ENCODE assay signal across 20 cellular contexts in the genomic region with DNA sequence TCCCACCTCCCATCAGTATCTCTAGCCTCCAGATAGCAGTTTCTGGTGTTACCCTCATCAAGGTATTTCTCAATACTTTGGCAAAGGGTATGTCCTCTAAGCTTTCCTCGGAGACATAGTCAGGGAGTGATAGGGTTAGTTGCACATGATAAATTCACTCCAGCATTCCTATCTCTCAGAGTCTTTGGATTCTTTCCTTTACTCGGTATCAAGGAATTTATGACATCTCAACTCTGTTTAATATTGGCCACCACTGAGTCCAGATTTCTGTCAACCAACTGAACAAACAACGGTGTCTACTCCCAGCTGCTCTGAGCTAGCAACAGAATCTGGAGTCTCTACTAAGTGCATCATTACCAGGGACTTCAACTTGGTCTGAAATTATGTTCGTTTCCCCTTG.
DNase-seq lines count a peak whose midpoint lies in the region; ATAC-seq and TF ChIP-seq lines count a peak whose summit lies in the region.
"Had no signal": no experiment of that assay in that cellular context is flagged by ENCODE, and none has a peak within 500 bp of the region (broad histone marks: within the 10 kb centered on the region; RNA-seq: fewer than 3 reads in every experiment).

No MANE protein-coding gene starts in this region.

- H3K18ac ChIP-seq in neuronal stem cell (ENCODE audit: low read length) = no peak overlapping the region

- no peak overlapping the region for H3K9ac ChIP-seq in neuronal stem cell (ENCODE audit: low read depth, low read length, poor library complexity)
- H3K9ac ChIP-seq: parathyroid adenoma had no signal

- H3K23ac ChIP-seq in neuronal stem cell (ENCODE audit: low read depth, low read length, poor library complexity) = no peak overlapping the region

- no peak overlapping the region for H2BK5ac ChIP-seq in neuronal stem cell (ENCODE audit: low read length)

- no peak overlapping the region for H2BK120ac ChIP-seq in neuronal stem cell (ENCODE audit: low read depth, low read length)

- no peak overlapping the region for H2AFZ ChIP-seq in neuronal stem cell (ENCODE audit: low read length)
- H2AFZ ChIP-seq: parathyroid adenoma had no signal

- H4K91ac ChIP-seq in neuronal stem cell (ENCODE audit: low read depth, low read length, poor library complexity) = no peak overlapping the region

- TF ChIP-seq CTCF in AG10803 (conservative IDR thresholded peaks at IDR 0.05; ENCODE audit: low read length) = no peak
- no peak for TF ChIP-seq CTCF in choroid plexus epithelial cell (conservative IDR thresholded peaks at IDR 0.05; ENCODE audit: low read depth, low read length)
- TF ChIP-seq CTCF in omental fat pad (IDR thresholded peaks at IDR 0.05) = no peak
- TF ChIP-seq CTCF in WERI-Rb-1 (IDR thresholded peaks at IDR 0.05; ENCODE audit: low read depth, low read length) = no peak

- peak; percentile 32 for DNase-seq in AG10803 (ENCODE audit: low read depth)
- DNase-seq in choroid plexus epithelial cell (ENCODE audit: low read depth) = peak; percentile 37
- DNase-seq in left ventricle myocardium superior = no peak
- no peak for DNase-seq in omental fat pad (ENCODE audit: low spot score)
- no peak for DNase-seq in neuronal stem cell (ENCODE audit: low spot score)
- DNase-seq in stimulated activated CD4-positive, alpha-beta T cell treated with anti-CD3 and anti-CD28 coated beads, Interleukin-2, amount 100 ng/mL, for 24 hours = no peak
- no peak for DNase-seq in activated T-cell treated with anti-CD3 and anti-CD28 coated beads, Interleukin-2, amount 50 U/mL, for 48 hours
- DNase-seq in WERI-Rb-1 = no peak
- DNase-seq: activated CD4-positive, alpha-beta T cell treated with anti-CD3 and anti-CD28 coated beads for 4 hours; activated CD8-positive, alpha-beta memory T cell treated with anti-CD3 and anti-CD28 coated beads, Interleukin-2, amount 50 U/mL, for 4 hours; activated naive CD4-positive, alpha-beta T cell treated with anti-CD3 and anti-CD28 coated beads for 36 hours; brain microvascular endothelial cell; CD4-positive, CD25-positive, alpha-beta regulatory T cell; DMS153; head of caudate nucleus; NCI-H1048; Peyer's patch; spleen had no signal

- H2BK15ac ChIP-seq in neuronal stem cell (ENCODE audit: low read length) = no peak overlapping the region

- H3K27me3 ChIP-seq in neuronal stem cell (ENCODE audit: control insufficient read depth in 3 of 3, insufficient read depth in 3 of 3, low read depth in 1 of 3, low read length in 3 of 3) (no peaks in the 10 kb centered on the region), WERI-Rb-1 (ENCODE audit: insufficient read depth, low read depth, severe bottlenecking) (no peaks in the 10 kb centered on the region)
- H3K27me3 ChIP-seq: brain microvascular endothelial cell, Peyer's patch, spleen had no signal

- H3K79me1 ChIP-seq in neuronal stem cell (ENCODE audit: low read depth, low read length) = no peaks in the 10 kb centered on the region

- H3K4ac ChIP-seq in neuronal stem cell (ENCODE audit: low read length) = no peak overlapping the region

- H3K9me3 ChIP-seq in neuronal stem cell (replicated peaks in 1 of 2; ENCODE audit: control insufficient read depth in 2 of 2, insufficient read depth in 1 of 2, low read depth in 1 of 2, low read length in 2 of 2) (no peaks in the 10 kb centered on the region), WERI-Rb-1 (ENCODE audit: severe bottlenecking) (no peaks in the 10 kb centered on the region)
- H3K9me3 ChIP-seq: mucosa of descending colon, Peyer's patch, spleen had no signal

- ATAC-seq in left ventricle myocardium superior (peak; percentile 93), omental fat pad (ENCODE audit: low FRiP score) (peak; percentile 77)
- ATAC-seq: mucosa of descending colon had no signal

- H3K14ac ChIP-seq in neuronal stem cell (ENCODE audit: low read length) = no peak overlapping the region

- H2AK5ac ChIP-seq in neuronal stem cell (ENCODE audit: low read depth, low read length) = no peak overlapping the region

- WGBS in neuronal stem cell (ENCODE audit: extremely low coverage in 2 of 2, insufficient read length in 2 of 2, insufficient replicate concordance in 1 of 2), 2 donors = no CpG with 5 or more reads among the region's 4 CpGs

- peaks cover 0 to 2% of the 10 kb centered on the region in 2 donors for H3K4me1 ChIP-seq in neuronal stem cell (ENCODE audit: control insufficient read depth in 2 of 2, insufficient read depth in 1 of 2, low read depth in 1 of 2, low read length in 2 of 2)
- H3K4me1 ChIP-seq: parathyroid adenoma, Peyer's patch, spleen had no signal

- intact Hi-C loops in left ventricle myocardium superior (cut with micrococcal nuclease) = no loop called here

- H3K4me2 ChIP-seq in neuronal stem cell (ENCODE audit: insufficient read depth, low read length, poor library complexity, severe bottlenecking) = no peak overlapping the region

- H3K36me3 ChIP-seq in neuronal stem cell (replicated peaks in 1 of 2; ENCODE audit: control insufficient read depth in 2 of 2, insufficient read depth in 2 of 2, low read length in 2 of 2) (no peaks in the 10 kb centered on the region), WERI-Rb-1 (no peaks in the 10 kb centered on the region)
- H3K36me3 ChIP-seq: brain microvascular endothelial cell, Peyer's patch, spleen had no signal

- H2BK12ac ChIP-seq in neuronal stem cell (ENCODE audit: low read length) = no peak overlapping the region

- H4K8ac ChIP-seq in neuronal stem cell (ENCODE audit: low read depth, low read length) = no peak overlapping the region

- H3K4me3 ChIP-seq in AG10803 (ENCODE audit: low read length) (no peak overlapping the region), choroid plexus epithelial cell (ENCODE audit: low read depth, low read length) (no peak overlapping the region), neuronal stem cell (ENCODE audit: low read length in 2 of 2) (no peak overlapping the region), WERI-Rb-1 (ENCODE audit: low read depth, low read length) (no peak overlapping the region)
- H3K4me3 ChIP-seq: mucosa of descending colon, Peyer's patch, spleen had no signal

- no peak overlapping the region for H3K27ac ChIP-seq in neuronal stem cell (replicated peaks; ENCODE audit: low read length)
- H3K27ac ChIP-seq in WERI-Rb-1 = no peak overlapping the region
- H3K27ac ChIP-seq: brain microvascular endothelial cell, parathyroid adenoma, spleen had no signal

Comparison
In these comparisons a context has a peak if more than half of its experiments do, and no peak if none do; other contexts are left out.
1. DNase-seq: peak in AG10803 (single experiment) and choroid plexus epithelial cell (single experiment); none in left ventricle myocardium superior (single experiment), omental fat pad (single experiment), neuronal stem cell (single experiment), stimulated activated CD4-positive, alpha-beta T cell treated with anti-CD3 and anti-CD28 coated beads, Interleukin-2, amount 100 ng/mL, for 24 hours (0 of 2), activated T-cell treated with anti-CD3 and anti-CD28 coated beads, Interleukin-2, amount 50 U/mL, for 48 hours (0 of 2) and WERI-Rb-1 (single experiment).